2 cellular contexts compared by ENCODE assay signal in the genomic region with DNA sequence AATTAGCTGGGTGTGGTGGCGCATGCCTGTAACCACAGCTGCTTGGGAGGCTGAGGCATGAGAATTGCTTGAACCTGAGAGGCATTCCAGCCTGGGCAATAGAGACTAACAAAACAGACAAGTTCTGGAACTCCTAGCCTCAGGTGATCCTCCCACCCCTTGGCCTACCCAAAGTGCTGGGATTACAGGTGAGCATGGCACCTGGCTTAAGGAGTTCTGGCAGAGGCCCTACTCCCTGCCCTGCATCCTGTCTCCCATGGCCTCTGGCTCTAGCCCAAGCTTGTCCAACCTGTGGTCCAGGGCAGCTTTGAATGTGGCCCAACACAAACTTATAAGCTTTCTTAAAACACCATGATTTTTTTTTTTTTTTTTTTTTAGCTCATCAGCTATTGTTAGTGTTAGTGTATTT.
TF ChIP-seq lines count a peak whose summit lies in the region.

No MANE protein-coding gene starts in this region.

TF ChIP-seq in GM23338, 12 proteins besides CTCF, POLR2A, EP300 and RAD21:
- TF ChIP-seq, protein P1, sequence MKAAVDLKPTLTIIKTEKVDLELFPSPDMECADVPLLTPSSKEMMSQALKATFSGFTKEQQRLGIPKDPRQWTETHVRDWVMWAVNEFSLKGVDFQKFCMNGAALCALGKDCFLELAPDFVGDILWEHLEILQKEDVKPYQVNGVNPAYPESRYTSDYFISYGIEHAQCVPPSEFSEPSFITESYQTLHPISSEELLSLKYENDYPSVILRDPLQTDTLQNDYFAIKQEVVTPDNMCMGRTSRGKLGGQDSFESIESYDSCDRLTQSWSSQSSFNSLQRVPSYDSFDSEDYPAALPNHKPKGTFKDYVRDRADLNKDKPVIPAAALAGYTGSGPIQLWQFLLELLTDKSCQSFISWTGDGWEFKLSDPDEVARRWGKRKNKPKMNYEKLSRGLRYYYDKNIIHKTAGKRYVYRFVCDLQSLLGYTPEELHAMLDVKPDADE (IDR thresholded peaks at IDR 0.05): no peak
- no peak for TF ChIP-seq POLR2AphosphoS5 (IDR thresholded peaks at IDR 0.05; ENCODE audit: low read depth)
- TF ChIP-seq EZH2phosphoT487 (IDR thresholded peaks at IDR 0.05; ENCODE audit: unreplicated experiment): no peak
TF ChIP-seq in GM23338: peak in this region for 0.

TF ChIP-seq in GM12878, 131 proteins besides CTCF, POLR2A, EP300 and RAD21:
- no peak for TF ChIP-seq RCOR1 (conservative IDR thresholded peaks at IDR 0.05; ENCODE audit: low read depth, low read length)
- TF ChIP-seq POLR2AphosphoS5 (IDR thresholded peaks at IDR 0.05; ENCODE audit: low read length): peak; percentile 55; the same call in 1 of the 2 replicates
TF ChIP-seq in GM12878: peak in this region for 1.
